8 cellular contexts compared by ENCODE assay signal in genomic region chr3:48187579-48188265, GRCh38. TPM values are rescaled to one million over a fixed set of nuclear protein-coding genes. Genes with fewer than 3 reads are reported as not detected.
DNase-seq lines count a peak whose midpoint lies in the region; ATAC-seq and TF ChIP-seq lines count a peak whose summit lies in the region.

No MANE protein-coding gene starts in this region.

- intact Hi-C loops in lower lobe of right lung (cut with DNase I): no loop called here

- H3K27ac Mint-ChIP-seq in chondrocyte (ENCODE audit: unreplicated experiment): peak overlapping the region; percentile 83
- H3K27ac Mint-ChIP-seq in stimulated activated naive B cell treated with anti-CD40 and anti-IgM and Interleukin-4, amounts not matched to agents 10 μg/mL and 1 μg/mL and 100 μg/mL, for 72 hours: peak overlapping the region; percentile 38

- H3K4me1 Mint-ChIP-seq in chondrocyte (ENCODE audit: low read depth): peaks cover 12% of the 10 kb centered on the region
- H3K4me1 Mint-ChIP-seq in stimulated activated naive B cell treated with anti-CD40 and anti-IgM and Interleukin-4, amounts not matched to agents 10 μg/mL and 1 μg/mL and 100 μg/mL, for 72 hours: peaks cover 6 to 19% of the 10 kb centered on the region in 2 donors

- H3K27me3 Mint-ChIP-seq in chondrocyte (ENCODE audit: low read depth): no peaks in the 10 kb centered on the region
- H3K27me3 Mint-ChIP-seq in stimulated activated naive B cell treated with anti-CD40 and anti-IgM and Interleukin-4, amounts not matched to agents 10 μg/mL and 1 μg/mL and 100 μg/mL, for 72 hours: peaks cover 10 to 22% of the 10 kb centered on the region in 2 donors

- H3K4me3 ChIP-seq in Peyer's patch (peak overlapping the region; percentile 58 to 85 (median 77)), lower lobe of right lung (peak overlapping the region; percentile 96)

- peak; percentile 27 for DNase-seq in activated gamma-delta T cell (lab: John Stamatoyannopoulos, UW)
- DNase-seq in activated gamma-delta T cell treated with Interleukin-2 at 50 U/mL for 16 hours: no peak
- peak in 2 of 3 donors; percentile 61 to 64 for DNase-seq in Peyer's patch
- no peak for DNase-seq in chondrocyte (ENCODE audit: low spot score)
- DNase-seq in lower lobe of right lung: peak; percentile 53
- no peak for DNase-seq in stimulated activated naive B cell treated with anti-CD40 and anti-IgM and Interleukin-4, amounts not matched to agents 10 μg/mL and 1 μg/mL and 100 μg/mL, for 72 hours
- DNase-seq in KG1 (lab: John Stamatoyannopoulos, UW): no peak

- TF ChIP-seq CTCF in Peyer's patch (IDR thresholded peaks at IDR 0.05) (no peak), chondrocyte (IDR thresholded peaks at IDR 0.05) (no peak), lower lobe of right lung (IDR thresholded peaks at IDR 0.05) (no peak)

- peak overlapping the region; percentile 80 for H3K4me3 Mint-ChIP-seq in chondrocyte (ENCODE audit: unreplicated experiment)
- H3K4me3 Mint-ChIP-seq in stimulated activated naive B cell treated with anti-CD40 and anti-IgM and Interleukin-4, amounts not matched to agents 10 μg/mL and 1 μg/mL and 100 μg/mL, for 72 hours: peak overlapping the region; percentile 88 to 93

- peak; percentile 21 for ATAC-seq in HG02884 (IDR thresholded peaks at IDR 0.05; ENCODE audit: unreplicated experiment)
- ATAC-seq in lower lobe of right lung: peak; percentile 54 to 68
- ATAC-seq in stimulated activated naive B cell treated with anti-CD40 and anti-IgM and Interleukin-4, amounts not matched to agents 10 μg/mL and 1 μg/mL and 100 μg/mL, for 72 hours (replicated peaks): peak; percentile 19 to 25

- TF ChIP-seq POLR2A in Peyer's patch (IDR thresholded peaks at IDR 0.05): no peak

- H3K9me3 ChIP-seq in Peyer's patch (no peaks in the 10 kb centered on the region), lower lobe of right lung (no peaks in the 10 kb centered on the region)

- H3K27me3 ChIP-seq in Peyer's patch (no peaks in the 10 kb centered on the region), lower lobe of right lung (ENCODE audit: low read depth) (no peaks in the 10 kb centered on the region)

- no peaks in the 10 kb centered on the region for H3K9me3 Mint-ChIP-seq in chondrocyte (ENCODE audit: low read depth)
- H3K9me3 Mint-ChIP-seq in stimulated activated naive B cell treated with anti-CD40 and anti-IgM and Interleukin-4, amounts not matched to agents 10 μg/mL and 1 μg/mL and 100 μg/mL, for 72 hours: no peaks in the 10 kb centered on the region

- peaks cover 0 to 12% (median 4%) of the 10 kb centered on the region in 4 donors for H3K4me1 ChIP-seq in Peyer's patch
- H3K4me1 ChIP-seq in lower lobe of right lung: peaks cover 14% of the 10 kb centered on the region

- peak overlapping the region in 3 of 4 donors; percentile 41 to 63 (median 47) for H3K27ac ChIP-seq in Peyer's patch
- H3K27ac ChIP-seq in lower lobe of right lung: no peak overlapping the region

- H3K36me3 ChIP-seq in Peyer's patch (no peaks in the 10 kb centered on the region), lower lobe of right lung (no peaks in the 10 kb centered on the region)

- peaks cover 6% of the 10 kb centered on the region for H3K36me3 Mint-ChIP-seq in chondrocyte (ENCODE audit: low read depth)
- H3K36me3 Mint-ChIP-seq in stimulated activated naive B cell treated with anti-CD40 and anti-IgM and Interleukin-4, amounts not matched to agents 10 μg/mL and 1 μg/mL and 100 μg/mL, for 72 hours: peaks cover 7 to 11% of the 10 kb centered on the region in 2 donors

RNA-seq across cellular contexts. Expression of gene CDC25A, which starts 0.5 kb away (rescaled TPM):
- 10 to 100 TPM in 1 of 4 donors, 1 to 10 TPM in 3; 3.3 to 10.4 (median 6.3) TPM for total RNA-seq in Peyer's patch
- total RNA-seq in chondrocyte: 2.6 to 7.0 TPM (median 2.7 TPM) in 3 replicates
- total RNA-seq in lower lobe of right lung: 0.83 TPM

RNA-seq across cellular contexts. Expression of gene CAMP, which starts 35.6 kb away (rescaled TPM):
- total RNA-seq in Peyer's patch: not detected
- total RNA-seq in chondrocyte: not detected in 3 replicates
- total RNA-seq in lower lobe of right lung: 2.3 TPM

RNA-seq across cellular contexts. Expression of gene ZNF589, which starts 53.2 kb away (rescaled TPM):
- 10 to 100 TPM in 3 of 4 donors, 1 to 10 TPM in 1; 5.6 to 91.6 (median 14.6) TPM for total RNA-seq in Peyer's patch
- 7.7 to 9.4 TPM (median 8.0 TPM) in 3 replicates for total RNA-seq in chondrocyte
- 23.8 TPM for total RNA-seq in lower lobe of right lung

Comparison
In these comparisons a context has a peak if more than half of its experiments do, and no peak if none do; other contexts are left out.
1. DNase-seq: peak in activated gamma-delta T cell (single experiment), Peyer's patch (2 of 3) and lower lobe of right lung (single experiment); none in activated gamma-delta T cell treated with Interleukin-2 at 50 U/mL for 16 hours (single experiment), chondrocyte (single experiment), stimulated activated naive B cell treated with anti-CD40 and anti-IgM and Interleukin-4, amounts not matched to agents 10 μg/mL and 1 μg/mL and 100 μg/mL, for 72 hours (single experiment) and KG1 (single experiment).
2. Peak in every context shown above with its lines, with median percentiles within 50 percentile points of each other: ATAC-seq.